Comparison of ENCODE assay signal across 1 cellular context in the genomic region with DNA sequence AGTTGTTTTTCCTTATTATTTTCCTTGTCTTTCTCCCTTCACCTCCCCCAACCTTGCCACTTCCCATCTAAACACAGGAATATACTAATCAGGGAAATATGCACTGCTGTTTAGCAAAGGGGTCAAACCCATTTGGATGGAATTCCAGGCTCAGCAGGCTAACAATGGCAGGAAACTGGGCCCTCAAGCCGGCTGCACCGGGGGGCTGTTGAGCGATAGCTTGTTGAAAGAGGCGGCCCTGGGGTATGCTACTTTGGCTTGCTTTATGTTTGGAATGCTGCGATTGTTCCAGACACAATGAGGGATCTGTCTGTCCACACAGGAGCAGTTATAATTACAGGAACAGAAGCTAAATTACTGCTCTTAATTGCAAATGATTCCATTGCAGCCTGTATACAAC.
TF ChIP-seq lines count a peak whose summit lies in the region.

No MANE protein-coding gene starts in this region.

TF ChIP-seq in HepG2, 621 proteins besides CTCF, POLR2A, EP300 and RAD21:
- TF ChIP-seq ZHX2 (IDR thresholded peaks at IDR 0.05; ENCODE audit: low read depth): no peak
- no peak for TF ChIP-seq ZHX2 (CRISPR knock-in tag; IDR thresholded peaks at IDR 0.05; ENCODE audit: borderline replicate concordance)
- TF ChIP-seq REST (IDR thresholded peaks at IDR 0.05; ENCODE audit: borderline replicate concordance in 1 of 2, low read depth in 1 of 2, low read length in 2 of 2): no peak
- TF ChIP-seq ZNF839 (CRISPR knock-in tag; IDR thresholded peaks at IDR 0.05; ENCODE audit: borderline replicate concordance): no peak
- no peak for TF ChIP-seq GTF2F1 (IDR thresholded peaks at IDR 0.05; ENCODE audit: low read length)
- no peak for TF ChIP-seq PHF21A (CRISPR knock-in tag; IDR thresholded peaks at IDR 0.05)
- no peak for TF ChIP-seq ZNF34 (CRISPR knock-in tag; IDR thresholded peaks at IDR 0.05; ENCODE audit: borderline replicate concordance)
- no peak for TF ChIP-seq ZNF674 (CRISPR knock-in tag; IDR thresholded peaks at IDR 0.05; ENCODE audit: low read depth)
- TF ChIP-seq POGZ (CRISPR knock-in tag; IDR thresholded peaks at IDR 0.05): no peak
- TF ChIP-seq, protein P1, sequence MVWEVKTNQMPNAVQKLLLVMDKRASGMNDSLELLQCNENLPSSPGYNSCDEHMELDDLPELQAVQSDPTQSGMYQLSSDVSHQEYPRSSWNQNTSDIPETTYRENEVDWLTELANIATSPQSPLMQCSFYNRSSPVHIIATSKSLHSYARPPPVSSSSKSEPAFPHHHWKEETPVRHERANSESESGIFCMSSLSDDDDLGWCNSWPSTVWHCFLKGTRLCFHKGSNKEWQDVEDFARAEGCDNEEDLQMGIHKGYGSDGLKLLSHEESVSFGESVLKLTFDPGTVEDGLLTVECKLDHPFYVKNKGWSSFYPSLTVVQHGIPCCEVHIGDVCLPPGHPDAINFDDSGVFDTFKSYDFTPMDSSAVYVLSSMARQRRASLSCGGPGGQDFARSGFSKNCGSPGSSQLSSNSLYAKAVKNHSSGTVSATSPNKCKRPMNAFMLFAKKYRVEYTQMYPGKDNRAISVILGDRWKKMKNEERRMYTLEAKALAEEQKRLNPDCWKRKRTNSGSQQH (CRISPR knock-in tag; IDR thresholded peaks at IDR 0.05; ENCODE audit: low read depth): no peak
- no peak for TF ChIP-seq ZUFSP (CRISPR knock-in tag; IDR thresholded peaks at IDR 0.05; ENCODE audit: borderline replicate concordance)
- TF ChIP-seq TAF15 (IDR thresholded peaks at IDR 0.05; ENCODE audit: low read depth, low read length, poor library complexity, severe bottlenecking): no peak
- no peak for TF ChIP-seq ZNF746 (CRISPR knock-in tag; IDR thresholded peaks at IDR 0.05)
- TF ChIP-seq ZNF383 (CRISPR knock-in tag; IDR thresholded peaks at IDR 0.05; ENCODE audit: borderline replicate concordance): no peak
- TF ChIP-seq ZSCAN30 (CRISPR knock-in tag; IDR thresholded peaks at IDR 0.05): no peak
- no peak for TF ChIP-seq KLF15 (CRISPR knock-in tag; IDR thresholded peaks at IDR 0.05; ENCODE audit: borderline replicate concordance)
- no peak for TF ChIP-seq SMARCC2 (IDR thresholded peaks at IDR 0.05)
- no peak for TF ChIP-seq AKNA (CRISPR knock-in tag; IDR thresholded peaks at IDR 0.05; ENCODE audit: borderline replicate concordance)
